In the genomic region with DNA sequence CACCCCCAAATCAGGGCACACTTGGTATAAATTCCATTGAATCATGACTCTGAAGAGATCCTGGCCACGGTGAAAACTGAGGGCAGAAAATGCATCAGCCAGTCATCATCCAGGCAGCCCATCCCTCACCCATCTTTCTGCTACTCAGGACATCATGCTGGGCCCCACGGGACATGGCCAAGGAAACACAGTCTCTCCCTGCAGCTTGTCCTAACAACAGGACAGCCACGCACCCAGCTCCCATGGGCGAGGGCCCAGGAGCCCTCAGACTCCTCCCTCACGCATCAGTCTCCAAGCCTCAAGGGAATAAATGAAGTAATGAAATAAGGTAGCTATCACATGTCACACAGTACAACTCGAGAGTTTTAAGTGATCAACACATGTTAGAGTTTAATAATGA, we compare ENCODE assay signal across 10 cellular contexts. TPM values are rescaled to one million over a fixed set of nuclear protein-coding genes. Genes with fewer than 3 reads are reported as not detected.
DNase-seq lines count a peak whose midpoint lies in the region; ATAC-seq lines count a peak whose summit lies in the region.
"Had no signal": no experiment of that assay in that cellular context is flagged by ENCODE, and none has a peak within 500 bp of the region (broad histone marks: within the 10 kb centered on the region; RNA-seq: fewer than 3 reads in every experiment).

No MANE protein-coding gene starts in this region.

- ATAC-seq in effector memory CD8-positive, alpha-beta T cell (replicated peaks) = no peak
- ATAC-seq in stimulated activated memory B cell treated with anti-CD40 and anti-IgM and Interleukin-4, amounts not matched to agents 10 μg/mL and 1 μg/mL and 100 μg/mL, for 72 hours = no peak
- ATAC-seq in HG02981 (IDR thresholded peaks at IDR 0.05; ENCODE audit: unreplicated experiment) = no peak

- H3K9me3 Mint-ChIP-seq in activated naive CD4-positive, alpha-beta T cell treated with anti-CD3 and anti-CD28 coated beads, Interleukin-2, amount 50 U/mL, for 24 hours = no peaks in the 10 kb centered on the region
- H3K9me3 Mint-ChIP-seq in effector memory CD8-positive, alpha-beta T cell = no peaks in the 10 kb centered on the region
- no peaks in the 10 kb centered on the region for H3K9me3 Mint-ChIP-seq in stimulated activated memory B cell treated with anti-CD40 and anti-IgM and Interleukin-4, amounts not matched to agents 10 μg/mL and 1 μg/mL and 100 μg/mL, for 72 hours

- in situ Hi-C loops in G401 (cut with HindIII; ENCODE audit: low sequenced_read_pairs) = loop anchor here (25.0 kb wide), 1 partner anchor 118 kb away; no protein-coding TSS in a partner anchor

- peak overlapping the region; percentile 78 for H3K4me3 Mint-ChIP-seq in activated naive CD4-positive, alpha-beta T cell treated with anti-CD3 and anti-CD28 coated beads, Interleukin-2, amount 50 U/mL, for 24 hours
- peak overlapping the region; percentile 37 to 68 for H3K4me3 Mint-ChIP-seq in effector memory CD8-positive, alpha-beta T cell
- H3K4me3 Mint-ChIP-seq in stimulated activated memory B cell treated with anti-CD40 and anti-IgM and Interleukin-4, amounts not matched to agents 10 μg/mL and 1 μg/mL and 100 μg/mL, for 72 hours = no peak overlapping the region

- peaks cover 55% of the 10 kb centered on the region for H3K4me1 Mint-ChIP-seq in activated naive CD4-positive, alpha-beta T cell treated with anti-CD3 and anti-CD28 coated beads, Interleukin-2, amount 50 U/mL, for 24 hours
- peaks cover 11 to 21% of the 10 kb centered on the region in 2 donors for H3K4me1 Mint-ChIP-seq in effector memory CD8-positive, alpha-beta T cell (ENCODE audit: low read depth in 2 of 2)
- peaks cover 44% of the 10 kb centered on the region for H3K4me1 Mint-ChIP-seq in stimulated activated memory B cell treated with anti-CD40 and anti-IgM and Interleukin-4, amounts not matched to agents 10 μg/mL and 1 μg/mL and 100 μg/mL, for 72 hours

- DNase-seq in activated naive CD4-positive, alpha-beta T cell treated with anti-CD3 and anti-CD28 coated beads, Interleukin-2, amount 50 U/mL, for 16 hours = no peak
- DNase-seq in NCI-H69 (lab: John Stamatoyannopoulos, UW) (peak; percentile 20), foreskin melanocyte (no peak), G401 (ENCODE audit: low spot score) (no peak)
- DNase-seq in effector memory CD8-positive, alpha-beta T cell = no peak
- DNase-seq: C1 segment of cervical spinal cord, NCI-H2081 had no signal

- H3K36me3 Mint-ChIP-seq in activated naive CD4-positive, alpha-beta T cell treated with anti-CD3 and anti-CD28 coated beads, Interleukin-2, amount 50 U/mL, for 24 hours = peaks cover 9% of the 10 kb centered on the region
- H3K36me3 Mint-ChIP-seq in effector memory CD8-positive, alpha-beta T cell (ENCODE audit: insufficient read depth) = peaks cover 18% of the 10 kb centered on the region
- H3K36me3 Mint-ChIP-seq in stimulated activated memory B cell treated with anti-CD40 and anti-IgM and Interleukin-4, amounts not matched to agents 10 μg/mL and 1 μg/mL and 100 μg/mL, for 72 hours = peaks cover 31% of the 10 kb centered on the region

- no peaks in the 10 kb centered on the region for H3K27me3 Mint-ChIP-seq in activated naive CD4-positive, alpha-beta T cell treated with anti-CD3 and anti-CD28 coated beads, Interleukin-2, amount 50 U/mL, for 24 hours
- no peaks in the 10 kb centered on the region for H3K27me3 Mint-ChIP-seq in effector memory CD8-positive, alpha-beta T cell
- H3K27me3 Mint-ChIP-seq in stimulated activated memory B cell treated with anti-CD40 and anti-IgM and Interleukin-4, amounts not matched to agents 10 μg/mL and 1 μg/mL and 100 μg/mL, for 72 hours = no peaks in the 10 kb centered on the region

- H3K27ac Mint-ChIP-seq in activated naive CD4-positive, alpha-beta T cell treated with anti-CD3 and anti-CD28 coated beads, Interleukin-2, amount 50 U/mL, for 24 hours = peak overlapping the region; percentile 92
- H3K27ac Mint-ChIP-seq in effector memory CD8-positive, alpha-beta T cell = peak overlapping the region; percentile 59 to 85
- H3K27ac Mint-ChIP-seq in stimulated activated memory B cell treated with anti-CD40 and anti-IgM and Interleukin-4, amounts not matched to agents 10 μg/mL and 1 μg/mL and 100 μg/mL, for 72 hours = peak overlapping the region; percentile 69

RNA-seq across cellular contexts. Expression of gene ELK4, which starts 37.8 kb away (rescaled TPM):
- 4.6 and 5.1 TPM in 2 replicates for total RNA-seq in G401 (2014; rRNA removed; shearing (Covaris generic))
